ENCODE assay signal across 11 cellular contexts in the genomic region with DNA sequence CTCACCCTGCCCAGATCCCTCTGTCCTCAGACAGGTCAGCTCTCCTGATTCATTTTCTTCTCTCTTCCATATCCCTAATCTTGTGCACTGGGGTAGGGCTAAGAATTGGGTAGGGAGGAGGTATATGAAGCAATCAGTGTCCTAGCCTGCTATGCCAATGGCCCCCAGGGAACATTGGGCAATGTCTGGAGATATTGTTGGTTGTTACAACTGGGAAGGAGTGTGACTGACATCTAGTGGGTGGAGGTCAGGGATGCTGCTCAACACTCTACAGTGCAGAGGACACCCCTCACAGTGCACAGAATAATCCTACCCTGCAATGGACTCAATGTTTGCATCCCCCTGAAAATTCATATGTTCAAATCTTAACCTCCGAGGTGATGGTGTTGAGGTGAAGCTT. TPM values are rescaled to one million over a fixed set of nuclear protein-coding genes. Genes with fewer than 3 reads are reported as not detected.
A peak's percentile ranks its signal among the peaks of the same experiment; 100 is the strongest.
DNase-seq lines count a peak whose midpoint lies in the region; ATAC-seq and TF ChIP-seq lines count a peak whose summit lies in the region.
"Had no signal": no experiment of that assay in that cellular context is flagged by ENCODE, and none has a peak within 500 bp of the region (broad histone marks: within the 10 kb centered on the region; RNA-seq: fewer than 3 reads in every experiment).

No MANE protein-coding gene starts in this region.

- TF ChIP-seq CTCF in fibroblast of pulmonary artery (IDR thresholded peaks at IDR 0.05; ENCODE audit: low read length, missing control alignments): peak; percentile 14

- ATAC-seq in HG03039 (IDR thresholded peaks at IDR 0.05; ENCODE audit: unreplicated experiment): no peak
- ATAC-seq: T-cell had no signal

- no peak overlapping the region for H3K4me3 ChIP-seq in fibroblast of pulmonary artery (replicated peaks; ENCODE audit: low read depth, low read length)
- H3K4me3 ChIP-seq: vagina had no signal

- DNase-seq in ELF-1 (ENCODE audit: low read depth, low spot score) (peak; percentile 32), HT1080 (ENCODE audit: low read depth) (peak; percentile 15), SKM-1 (lab: John Stamatoyannopoulos, UW; ENCODE audit: unreplicated experiment) (peak; percentile 23), fibroblast of pulmonary artery (ENCODE audit: low read depth) (peak; percentile 33), NOMO-1 treated with dmso at 0.1 percent for 144 hours (lab: John Stamatoyannopoulos, UW; ENCODE audit: unreplicated experiment) (no peak), NCI-H2227 (lab: John Stamatoyannopoulos, UW; ENCODE audit: unreplicated experiment) (no peak)
- DNase-seq: H7, NCI-H187, T-cell had no signal

RNA-seq across cellular contexts. Expression of a gene that starts 57.5 kb away (rescaled TPM):
- total RNA-seq in HT1080 (2014; rRNA removed; shearing (Covaris generic)): not detected in 2 replicates
- polyA plus RNA-seq in HT1080 (2015; cell fraction: cytosol; rRNA removed): not detected in 2 replicates
- polyA plus RNA-seq in HT1080 (2015; cell fraction: nucleus; rRNA removed): not detected in 2 replicates

Comparison
In these comparisons a context has a peak if more than half of its experiments do, and no peak if none do; other contexts are left out.
1. DNase-seq: peak in ELF-1 (single experiment), HT1080 (single experiment), SKM-1 (single experiment) and fibroblast of pulmonary artery (single experiment); none in NOMO-1 treated with dmso at 0.1 percent for 144 hours (single experiment) and NCI-H2227 (single experiment).